Comparison of ENCODE assay signal across 2 cellular contexts in the genomic region with DNA sequence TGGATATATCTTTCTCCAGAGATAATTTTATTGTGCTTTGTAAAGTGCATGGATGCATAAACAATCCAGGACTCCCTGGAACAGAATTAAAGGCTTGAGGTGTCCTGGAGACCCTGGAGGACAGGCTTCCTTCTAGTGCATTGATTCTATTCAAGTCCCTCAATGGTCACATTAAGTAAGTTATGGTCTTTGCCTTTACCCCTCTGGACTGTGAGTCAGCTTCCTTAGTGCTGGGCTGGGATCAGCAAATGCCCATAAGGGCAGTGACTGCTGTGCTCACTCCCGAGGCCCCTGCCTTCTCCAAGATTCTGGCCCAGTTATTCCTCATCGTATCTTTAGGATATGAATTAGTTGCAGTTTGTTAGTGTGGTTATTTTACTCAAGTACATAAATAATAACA.
A peak's percentile ranks its signal among the peaks of the same experiment; 100 is the strongest.
TF ChIP-seq lines count a peak whose summit lies in the region.

No MANE protein-coding gene starts in this region.

TF ChIP-seq in endothelial cell of umbilical vein, 7 proteins besides CTCF, POLR2A, EP300 and RAD21:
- TF ChIP-seq FOS (IDR thresholded peaks at IDR 0.05; ENCODE audit: borderline replicate concordance, insufficient read depth, low read length) (peak; percentile 61), GATA2 (IDR thresholded peaks at IDR 0.05; ENCODE audit: insufficient read depth, insufficient read length, low read depth, low read length) (no peak), EZH2 (IDR thresholded peaks at IDR 0.05; ENCODE audit: borderline replicate concordance, low read depth, low read length, severe bottlenecking) (no peak)
- TF ChIP-seq, protein P1, sequence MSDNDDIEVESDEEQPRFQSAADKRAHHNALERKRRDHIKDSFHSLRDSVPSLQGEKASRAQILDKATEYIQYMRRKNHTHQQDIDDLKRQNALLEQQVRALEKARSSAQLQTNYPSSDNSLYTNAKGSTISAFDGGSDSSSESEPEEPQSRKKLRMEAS (IDR thresholded peaks at IDR 0.05; ENCODE audit: insufficient read depth, insufficient read length): no peak

TF ChIP-seq in WTC11, 78 proteins besides CTCF, POLR2A, EP300 and RAD21:
- TF ChIP-seq RELA (CRISPR knock-in tag; IDR thresholded peaks at IDR 0.05; ENCODE audit: borderline replicate concordance): no peak
- TF ChIP-seq, protein P2, sequence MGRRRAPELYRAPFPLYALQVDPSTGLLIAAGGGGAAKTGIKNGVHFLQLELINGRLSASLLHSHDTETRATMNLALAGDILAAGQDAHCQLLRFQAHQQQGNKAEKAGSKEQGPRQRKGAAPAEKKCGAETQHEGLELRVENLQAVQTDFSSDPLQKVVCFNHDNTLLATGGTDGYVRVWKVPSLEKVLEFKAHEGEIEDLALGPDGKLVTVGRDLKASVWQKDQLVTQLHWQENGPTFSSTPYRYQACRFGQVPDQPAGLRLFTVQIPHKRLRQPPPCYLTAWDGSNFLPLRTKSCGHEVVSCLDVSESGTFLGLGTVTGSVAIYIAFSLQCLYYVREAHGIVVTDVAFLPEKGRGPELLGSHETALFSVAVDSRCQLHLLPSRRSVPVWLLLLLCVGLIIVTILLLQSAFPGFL (CRISPR knock-in tag; IDR thresholded peaks at IDR 0.05; ENCODE audit: borderline replicate concordance): no peak
- TF ChIP-seq, protein P1 (CRISPR knock-in tag; IDR thresholded peaks at IDR 0.05): no peak
- TF ChIP-seq TCF7 (CRISPR knock-in tag; IDR thresholded peaks at IDR 0.05; ENCODE audit: low read depth): no peak
- no peak for TF ChIP-seq EMX1 (CRISPR knock-in tag; IDR thresholded peaks at IDR 0.05)
- TF ChIP-seq JAZF1 (CRISPR knock-in tag; IDR thresholded peaks at IDR 0.05): no peak
- no peak for TF ChIP-seq ZNF423 (CRISPR knock-in tag; IDR thresholded peaks at IDR 0.05)
- no peak for TF ChIP-seq FOXK1 (CRISPR knock-in tag; IDR thresholded peaks at IDR 0.05)
- TF ChIP-seq, protein P3, sequence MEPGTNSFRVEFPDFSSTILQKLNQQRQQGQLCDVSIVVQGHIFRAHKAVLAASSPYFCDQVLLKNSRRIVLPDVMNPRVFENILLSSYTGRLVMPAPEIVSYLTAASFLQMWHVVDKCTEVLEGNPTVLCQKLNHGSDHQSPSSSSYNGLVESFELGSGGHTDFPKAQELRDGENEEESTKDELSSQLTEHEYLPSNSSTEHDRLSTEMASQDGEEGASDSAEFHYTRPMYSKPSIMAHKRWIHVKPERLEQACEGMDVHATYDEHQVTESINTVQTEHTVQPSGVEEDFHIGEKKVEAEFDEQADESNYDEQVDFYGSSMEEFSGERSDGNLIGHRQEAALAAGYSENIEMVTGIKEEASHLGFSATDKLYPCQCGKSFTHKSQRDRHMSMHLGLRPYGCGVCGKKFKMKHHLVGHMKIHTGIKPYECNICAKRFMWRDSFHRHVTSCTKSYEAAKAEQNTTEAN (CRISPR knock-in tag; IDR thresholded peaks at IDR 0.05): no peak
- TF ChIP-seq MXD4 (CRISPR knock-in tag; IDR thresholded peaks at IDR 0.05; ENCODE audit: borderline replicate concordance): no peak
- no peak for TF ChIP-seq ATF1 (CRISPR knock-in tag; IDR thresholded peaks at IDR 0.05)
- no peak for TF ChIP-seq NFE2L1 (CRISPR knock-in tag; IDR thresholded peaks at IDR 0.05)
- TF ChIP-seq ZNF416 (CRISPR knock-in tag; IDR thresholded peaks at IDR 0.05): no peak
- TF ChIP-seq, protein P4, sequence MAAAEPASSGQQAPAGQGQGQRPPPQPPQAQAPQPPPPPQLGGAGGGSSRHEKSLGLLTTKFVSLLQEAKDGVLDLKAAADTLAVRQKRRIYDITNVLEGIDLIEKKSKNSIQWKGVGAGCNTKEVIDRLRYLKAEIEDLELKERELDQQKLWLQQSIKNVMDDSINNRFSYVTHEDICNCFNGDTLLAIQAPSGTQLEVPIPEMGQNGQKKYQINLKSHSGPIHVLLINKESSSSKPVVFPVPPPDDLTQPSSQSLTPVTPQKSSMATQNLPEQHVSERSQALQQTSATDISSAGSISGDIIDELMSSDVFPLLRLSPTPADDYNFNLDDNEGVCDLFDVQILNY (CRISPR knock-in tag; IDR thresholded peaks at IDR 0.05): no peak
- no peak for TF ChIP-seq GRHL2 (CRISPR knock-in tag; IDR thresholded peaks at IDR 0.05; ENCODE audit: insufficient replicate concordance, severe bottlenecking)
- TF ChIP-seq, protein P5, sequence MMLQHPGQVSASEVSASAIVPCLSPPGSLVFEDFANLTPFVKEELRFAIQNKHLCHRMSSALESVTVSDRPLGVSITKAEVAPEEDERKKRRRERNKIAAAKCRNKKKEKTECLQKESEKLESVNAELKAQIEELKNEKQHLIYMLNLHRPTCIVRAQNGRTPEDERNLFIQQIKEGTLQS (CRISPR knock-in tag; conservative IDR thresholded peaks at IDR 0.05): no peak
- TF ChIP-seq TP53 (CRISPR knock-in tag; IDR thresholded peaks at IDR 0.05): no peak
- TF ChIP-seq HMGA2 (CRISPR knock-in tag; IDR thresholded peaks at IDR 0.05): no peak
- no peak for TF ChIP-seq NR2C2 (CRISPR knock-in tag; IDR thresholded peaks at IDR 0.05)
- TF ChIP-seq, protein P6, sequence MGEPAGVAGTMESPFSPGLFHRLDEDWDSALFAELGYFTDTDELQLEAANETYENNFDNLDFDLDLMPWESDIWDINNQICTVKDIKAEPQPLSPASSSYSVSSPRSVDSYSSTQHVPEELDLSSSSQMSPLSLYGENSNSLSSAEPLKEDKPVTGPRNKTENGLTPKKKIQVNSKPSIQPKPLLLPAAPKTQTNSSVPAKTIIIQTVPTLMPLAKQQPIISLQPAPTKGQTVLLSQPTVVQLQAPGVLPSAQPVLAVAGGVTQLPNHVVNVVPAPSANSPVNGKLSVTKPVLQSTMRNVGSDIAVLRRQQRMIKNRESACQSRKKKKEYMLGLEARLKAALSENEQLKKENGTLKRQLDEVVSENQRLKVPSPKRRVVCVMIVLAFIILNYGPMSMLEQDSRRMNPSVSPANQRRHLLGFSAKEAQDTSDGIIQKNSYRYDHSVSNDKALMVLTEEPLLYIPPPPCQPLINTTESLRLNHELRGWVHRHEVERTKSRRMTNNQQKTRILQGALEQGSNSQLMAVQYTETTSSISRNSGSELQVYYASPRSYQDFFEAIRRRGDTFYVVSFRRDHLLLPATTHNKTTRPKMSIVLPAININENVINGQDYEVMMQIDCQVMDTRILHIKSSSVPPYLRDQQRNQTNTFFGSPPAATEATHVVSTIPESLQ (CRISPR knock-in tag; IDR thresholded peaks at IDR 0.05): no peak
